ENCODE assay signal across 9 cellular contexts in genomic region chr12:49092086-49092815, GRCh38. TPM values are rescaled to one million over a fixed set of nuclear protein-coding genes. Genes with fewer than 3 reads are reported as not detected.
DNase-seq lines count a peak whose midpoint lies in the region; ATAC-seq, FAIRE-seq and TF ChIP-seq lines count a peak whose summit lies in the region.
"Had no signal": no experiment of that assay in that cellular context is flagged by ENCODE, and none has a peak within 500 bp of the region (broad histone marks: within the 10 kb centered on the region; RNA-seq: fewer than 3 reads in every experiment).

No MANE protein-coding gene starts in this region.

- peaks cover 42 to 75% (median 63%) of the 10 kb centered on the region in 3 donors for H3K4me1 ChIP-seq in esophagus squamous epithelium

- TF ChIP-seq CTCF in GM12873 (IDR thresholded peaks at IDR 0.05; ENCODE audit: insufficient read depth, low read depth, low read length, missing control alignments) (peak; percentile 73), esophagus squamous epithelium (IDR thresholded peaks at IDR 0.05) (no peak)

- H3K36me3 ChIP-seq in esophagus squamous epithelium, result peaks cover 0 to 14% (median 3%) of the 10 kb centered on the region in 3 donors

- 3 to 14% methylated on average over 9 to 11 of the region's 32 CpGs for WGBS in esophagus squamous epithelium, 2 donors

- peaks cover 21 to 69% (median 37%) of the 10 kb centered on the region in 4 donors for H3K27me3 ChIP-seq in esophagus squamous epithelium

- no peaks in the 10 kb centered on the region for H3K9me3 ChIP-seq in esophagus squamous epithelium

- H3K27ac ChIP-seq in esophagus squamous epithelium, result peak overlapping the region in 2 of 4 donors; percentile 30 to 50

- TF ChIP-seq POLR2A in esophagus squamous epithelium (IDR thresholded peaks at IDR 0.05), result no peak

- ATAC-seq in GM21528 (IDR thresholded peaks at IDR 0.05; ENCODE audit: low FRiP score, unreplicated experiment), result no peak

- H3K4me3 ChIP-seq in esophagus squamous epithelium, result peak overlapping the region in 3 of 4 donors; percentile 18 to 55 (median 30)

- intact Hi-C loops in esophagus squamous epithelium (cut with DNase I), result loop anchor here (10.0 kb wide), 1 partner anchor 143 kb away; no protein-coding TSS in a partner anchor

- FAIRE-seq in urothelium cell line (lab: Jason Lieb, UNC), result no peak
- FAIRE-seq: colon had no signal

- DNase-seq in NCI-H2227 treated with DMSO at 0.1 percent for 48 hours (lab: John Stamatoyannopoulos, UW) (peak; percentile 24), esophagus squamous epithelium (lab: John Stamatoyannopoulos, UW) (no peak), nucleus accumbens (lab: John Stamatoyannopoulos, UW) (peak in 36 of 56 donors; percentile 15 to 78 (median 48)), urothelium cell line (ENCODE audit: low spot score) (peak; percentile 80), NCI-H2081 treated with DMSO at 0.1 percent for 48 hours (lab: John Stamatoyannopoulos, UW) (no peak)
- DNase-seq in activated CD8-positive, alpha-beta memory T cell treated with anti-CD3 and anti-CD28 coated beads, Interleukin-2, amount 50 U/mL, for 48 hours, result peak; percentile 75

RNA-seq across cellular contexts. Expression of gene DHH, which starts 2.4 kb away (rescaled TPM):
- total RNA-seq in esophagus squamous epithelium, result under 1 TPM in 3 of 4 donors, not detected in 1; 0.19 to 0.31 (median 0.21) TPM

RNA-seq across cellular contexts. Expression of gene LMBR1L, which starts 18.4 kb away (rescaled TPM):
- 10 to 100 TPM; 13.7 to 41.8 (median 27.8) TPM for total RNA-seq in esophagus squamous epithelium

RNA-seq across cellular contexts. Expression of gene RHEBL1, which starts 22.5 kb away (rescaled TPM):
- under 1 TPM in 2 of 4 donors, not detected in 2; 0.23 to 0.44 TPM for total RNA-seq in esophagus squamous epithelium

RNA-seq across cellular contexts. Expression of gene KMT2D, which starts 31.7 kb away (rescaled TPM):
- 10 to 100 TPM; 29.4 to 67.9 (median 47.9) TPM for total RNA-seq in esophagus squamous epithelium

RNA-seq across cellular contexts. Expression of gene TUBA1B, which starts 38.9 kb away (rescaled TPM):
- 100 to 1,000 TPM; 414 to 957 (median 699) TPM for total RNA-seq in esophagus squamous epithelium

Comparison
In these comparisons a context has a peak if more than half of its experiments do, and no peak if none do; other contexts are left out.
1. DNase-seq: peak in NCI-H2227 treated with DMSO at 0.1 percent for 48 hours (single experiment), activated CD8-positive, alpha-beta memory T cell treated with anti-CD3 and anti-CD28 coated beads, Interleukin-2, amount 50 U/mL, for 48 hours (single experiment), nucleus accumbens (36 of 56) and urothelium cell line (single experiment); none in esophagus squamous epithelium (single experiment) and NCI-H2081 treated with DMSO at 0.1 percent for 48 hours (single experiment).